18 cellular contexts compared by ENCODE assay signal in genomic region chr12:121483950-121484349, GRCh38.
"Had no signal": no experiment of that assay in that cellular context is flagged by ENCODE, and none has a peak within 500 bp of the region (broad histone marks: within the 10 kb centered on the region; RNA-seq: fewer than 3 reads in every experiment).

No MANE protein-coding gene starts in this region.

- H3K27me3 Mint-ChIP-seq: activated B cell treated with CpG ODN at 0.5 μM for 24 hours; activated CD4-positive, alpha-beta T cell treated with anti-CD3 and anti-CD28 coated beads, Interleukin-2, amount 10 ng/mL, durations not matched to agents 24 days and 14 days; activated naive CD8-positive, alpha-beta T cell treated with anti-CD3 and anti-CD28 coated beads for 36 hours; naive thymus-derived CD8-positive, alpha-beta T cell; T-helper 17 cell had no signal

- H3K4me3 Mint-ChIP-seq: activated B cell treated with CpG ODN at 0.5 μM for 24 hours; activated CD4-positive, alpha-beta T cell treated with anti-CD3 and anti-CD28 coated beads, Interleukin-2, amount 10 ng/mL, durations not matched to agents 24 days and 14 days; activated naive CD8-positive, alpha-beta T cell treated with anti-CD3 and anti-CD28 coated beads for 36 hours; activated T-cell treated with anti-CD3 and anti-CD28 coated beads, Interleukin-2, amount 50 U/mL, for 72 hours; naive thymus-derived CD8-positive, alpha-beta T cell; T-helper 17 cell had no signal

- ATAC-seq: activated T-cell treated with anti-CD3 and anti-CD28 coated beads, Interleukin-2, amount 50 U/mL, for 72 hours; foreskin keratinocyte; left lobe of liver; naive thymus-derived CD8-positive, alpha-beta T cell; T-helper 17 cell had no signal

- H3K27ac Mint-ChIP-seq: activated B cell treated with CpG ODN at 0.5 μM for 24 hours; activated CD4-positive, alpha-beta T cell treated with anti-CD3 and anti-CD28 coated beads, Interleukin-2, amount 10 ng/mL, durations not matched to agents 24 days and 14 days; activated naive CD8-positive, alpha-beta T cell treated with anti-CD3 and anti-CD28 coated beads for 36 hours; activated T-cell treated with anti-CD3 and anti-CD28 coated beads, Interleukin-2, amount 50 U/mL, for 72 hours; T-helper 17 cell had no signal

- H3K36me3 Mint-ChIP-seq: activated naive CD8-positive, alpha-beta T cell treated with anti-CD3 and anti-CD28 coated beads for 36 hours had no signal

- DNase-seq: activated B cell treated with CpG ODN at 0.5 μM for 24 hours; activated CD4-positive, alpha-beta T cell treated with anti-CD3 and anti-CD28 coated beads, Interleukin-2, amount 10 ng/mL, durations not matched to agents 24 days and 14 days; activated CD8-positive, alpha-beta memory T cell treated with anti-CD3 and anti-CD28 coated beads, Interleukin-2, amount 50 U/mL, for 48 hours; activated gamma-delta T cell treated with Interleukin-2 at 50 U/mL for 16 hours; activated naive CD8-positive, alpha-beta T cell treated with anti-CD3 and anti-CD28 coated beads for 36 hours; activated T-cell treated with anti-CD3 and anti-CD28 coated beads, Interleukin-2, amount 50 U/mL, for 72 hours; amygdala; brain microvascular endothelial cell; cortex of kidney; effector CD4-positive, alpha-beta T cell; foreskin keratinocyte; naive thymus-derived CD8-positive, alpha-beta T cell; nucleus accumbens; stimulated activated CD4-positive, alpha-beta T cell treated with anti-CD3 and anti-CD28 coated beads, Interleukin-2, amount 100 ng/mL, for 48 hours; stimulated activated naive CD4-positive, alpha-beta T cell; T-helper 17 cell; transverse colon had no signal

- H3K9me3 Mint-ChIP-seq: activated B cell treated with CpG ODN at 0.5 μM for 24 hours; activated CD4-positive, alpha-beta T cell treated with anti-CD3 and anti-CD28 coated beads, Interleukin-2, amount 10 ng/mL, durations not matched to agents 24 days and 14 days; activated naive CD8-positive, alpha-beta T cell treated with anti-CD3 and anti-CD28 coated beads for 36 hours; activated T-cell treated with anti-CD3 and anti-CD28 coated beads, Interleukin-2, amount 50 U/mL, for 72 hours; naive thymus-derived CD8-positive, alpha-beta T cell had no signal
